In genomic region chr7:17871815-17872533, GRCh38 we compare ENCODE assay signal across 24 cellular contexts.
DNase-seq lines count a peak whose midpoint lies in the region; ATAC-seq, FAIRE-seq and TF ChIP-seq lines count a peak whose summit lies in the region.
"Had no signal": no experiment of that assay in that cellular context is flagged by ENCODE, and none has a peak within 500 bp of the region (broad histone marks: within the 10 kb centered on the region; RNA-seq: fewer than 3 reads in every experiment).

No MANE protein-coding gene starts in this region.

- peaks cover 85% of the 10 kb centered on the region for H3K36me3 Mint-ChIP-seq in activated T-cell treated with anti-CD3 and anti-CD28 coated beads, Interleukin-2, amount 50 U/mL, for 24 hours (ENCODE audit: low read depth)
- H3K36me3 Mint-ChIP-seq in T-helper 2 cell treated with Interferon-gamma antibody and Interleukin-4, amounts not matched to agents 5 μg/mL and 100 μg/mL, for 36 hours (ENCODE audit: low read depth) = peaks cover 50% of the 10 kb centered on the region
- H3K36me3 Mint-ChIP-seq in naive thymus-derived CD8-positive, alpha-beta T cell = peaks cover 30 to 81% (median 52%) of the 10 kb centered on the region in 3 donors

- no peak overlapping the region for H3K4me2 ChIP-seq in osteoblast (ENCODE audit: insufficient read depth, low read length)

- TF ChIP-seq POLR2A in GM12891 (IDR thresholded peaks at IDR 0.05; ENCODE audit: low read depth, low read length) = no peak

- peaks cover 19% of the 10 kb centered on the region for H3K36me3 ChIP-seq in osteoblast (ENCODE audit: insufficient read depth, low read length)

- TF ChIP-seq CTCF in osteoblast (IDR thresholded peaks at IDR 0.05; ENCODE audit: extremely low read depth, low read depth, low read length) = no peak

- no peak overlapping the region for H3K4me3 Mint-ChIP-seq in activated T-cell treated with anti-CD3 and anti-CD28 coated beads, Interleukin-2, amount 50 U/mL, for 24 hours
- no peak overlapping the region for H3K4me3 Mint-ChIP-seq in T-helper 2 cell treated with Interferon-gamma antibody and Interleukin-4, amounts not matched to agents 5 μg/mL and 100 μg/mL, for 36 hours
- no peak overlapping the region for H3K4me3 Mint-ChIP-seq in naive thymus-derived CD8-positive, alpha-beta T cell
- H3K4me3 Mint-ChIP-seq: H9, HFFc6, IgD-negative memory B cell had no signal

- no peaks in the 10 kb centered on the region for H3K79me2 ChIP-seq in osteoblast (ENCODE audit: insufficient read depth, low read length)

- peak overlapping the region; percentile 42 for H3K27ac Mint-ChIP-seq in activated T-cell treated with anti-CD3 and anti-CD28 coated beads, Interleukin-2, amount 50 U/mL, for 24 hours
- H3K27ac Mint-ChIP-seq in T-helper 2 cell treated with Interferon-gamma antibody and Interleukin-4, amounts not matched to agents 5 μg/mL and 100 μg/mL, for 36 hours = peak overlapping the region; percentile 39
- no peak overlapping the region for H3K27ac Mint-ChIP-seq in naive thymus-derived CD8-positive, alpha-beta T cell
- H3K27ac Mint-ChIP-seq: HFFc6 had no signal

- no peaks in the 10 kb centered on the region for H3K27me3 Mint-ChIP-seq in activated T-cell treated with anti-CD3 and anti-CD28 coated beads, Interleukin-2, amount 50 U/mL, for 24 hours
- no peaks in the 10 kb centered on the region for H3K27me3 Mint-ChIP-seq in T-helper 2 cell treated with Interferon-gamma antibody and Interleukin-4, amounts not matched to agents 5 μg/mL and 100 μg/mL, for 36 hours (ENCODE audit: low read depth)
- H3K27me3 Mint-ChIP-seq in naive thymus-derived CD8-positive, alpha-beta T cell = no peaks in the 10 kb centered on the region
- H3K27me3 Mint-ChIP-seq: IgD-negative memory B cell had no signal

- H3K27ac ChIP-seq in osteoblast (ENCODE audit: low read depth, low read length) = no peak overlapping the region
- H3K27ac ChIP-seq: C4-2B had no signal

- DNase-seq in activated T-cell treated with anti-CD3 and anti-CD28 coated beads, Interleukin-2, amount 50 U/mL, for 24 hours = no peak
- DNase-seq in activated T-cell treated with anti-CD3 and anti-CD28 coated beads, Interleukin-2, amount 50 U/mL, for 1 hour = no peak
- no peak for DNase-seq in GM12891 (ENCODE audit: insufficient read length, low spot score)
- no peak for DNase-seq in T-helper 2 cell treated with Interferon-gamma antibody and Interleukin-4, amounts not matched to agents 5 μg/mL and 100 μg/mL, for 36 hours (ENCODE audit: low spot score)
- DNase-seq in osteoblast (ENCODE audit: insufficient read length, low spot score, missing footprints) = peak; percentile 6
- DNase-seq in stimulated activated CD4-positive, alpha-beta T cell treated with anti-CD3 and anti-CD28 coated beads, Interleukin-1b, Interleukin-23, amount 100 ng/mL, for 48 hours = no peak
- DNase-seq in naive thymus-derived CD8-positive, alpha-beta T cell = no peak
- DNase-seq in H4 (ENCODE audit: low spot score) = no peak
- DNase-seq: DMS53, GDM1, H9, HFFc6, MV-4-11, NCI-H1694, NCI-H2081, NCI-H2171 treated with DMSO at 0.1 percent for 48 hours, NCI-H446, NCI-H526, PC-3, RPMI8226, SHP77 had no signal

- H2AFZ ChIP-seq in osteoblast (ENCODE audit: low read length) = no peak overlapping the region

- peak; percentile 5 for FAIRE-seq in GM12891 (lab: Jason Lieb, UNC)
- FAIRE-seq: A204.1 had no signal

- ATAC-seq in naive thymus-derived CD8-positive, alpha-beta T cell = no peak
- ATAC-seq: PC-3 had no signal

- no peaks in the 10 kb centered on the region for H3K9me3 ChIP-seq in osteoblast (ENCODE audit: low read depth, low read length)

- H4K20me1 ChIP-seq in osteoblast (ENCODE audit: insufficient read depth, low read length) = no peaks in the 10 kb centered on the region

- POLR2A ChIA-PET in naive thymus-derived CD8-positive, alpha-beta T cell (lab: Charles Lee) = no interaction called here

- H3K4me1 Mint-ChIP-seq in activated T-cell treated with anti-CD3 and anti-CD28 coated beads, Interleukin-2, amount 50 U/mL, for 24 hours (ENCODE audit: low read depth) = peaks cover 16% of the 10 kb centered on the region
- peaks cover 13% of the 10 kb centered on the region for H3K4me1 Mint-ChIP-seq in T-helper 2 cell treated with Interferon-gamma antibody and Interleukin-4, amounts not matched to agents 5 μg/mL and 100 μg/mL, for 36 hours (ENCODE audit: low read depth)
- no peaks in the 10 kb centered on the region for H3K4me1 Mint-ChIP-seq in naive thymus-derived CD8-positive, alpha-beta T cell
- H3K4me1 Mint-ChIP-seq: IgD-negative memory B cell had no signal

- H3K4me1 ChIP-seq in osteoblast (ENCODE audit: insufficient read depth, low read length) = no peaks in the 10 kb centered on the region

- H3K9me3 Mint-ChIP-seq in activated T-cell treated with anti-CD3 and anti-CD28 coated beads, Interleukin-2, amount 50 U/mL, for 24 hours = peaks cover 2% of the 10 kb centered on the region
- peaks cover 6% of the 10 kb centered on the region for H3K9me3 Mint-ChIP-seq in T-helper 2 cell treated with Interferon-gamma antibody and Interleukin-4, amounts not matched to agents 5 μg/mL and 100 μg/mL, for 36 hours
- H3K9me3 Mint-ChIP-seq in naive thymus-derived CD8-positive, alpha-beta T cell = no peaks in the 10 kb centered on the region
- H3K9me3 Mint-ChIP-seq: H9, HFFc6, IgD-negative memory B cell had no signal

- no peak overlapping the region for H3K4me3 ChIP-seq in osteoblast (ENCODE audit: insufficient read depth, low read length)

- no peaks in the 10 kb centered on the region for H3K27me3 ChIP-seq in osteoblast (ENCODE audit: insufficient read depth, low read length)

TF ChIP-seq in GM12891, 5 proteins besides CTCF, POLR2A, EP300 and RAD21:
- TF ChIP-seq POLR2AphosphoS5 (IDR thresholded peaks at IDR 0.05; ENCODE audit: low read depth, low read length) (no peak), TAF1 (IDR thresholded peaks at IDR 0.05; ENCODE audit: low read depth, low read length) (no peak), SPI1 (IDR thresholded peaks at IDR 0.05; ENCODE audit: low read depth, low read length) (no peak), PAX5 (IDR thresholded peaks at IDR 0.05; ENCODE audit: insufficient read depth, low read length, severe bottlenecking) (no peak), POU2F2 (IDR thresholded peaks at IDR 0.05; ENCODE audit: low read depth, low read length) (no peak)

Comparison
In these comparisons a context has a peak if more than half of its experiments do, and no peak if none do; other contexts are left out.
1. H3K27ac Mint-ChIP-seq: peak in activated T-cell treated with anti-CD3 and anti-CD28 coated beads, Interleukin-2, amount 50 U/mL, for 24 hours (single experiment) and T-helper 2 cell treated with Interferon-gamma antibody and Interleukin-4, amounts not matched to agents 5 μg/mL and 100 μg/mL, for 36 hours (single experiment); none in naive thymus-derived CD8-positive, alpha-beta T cell (0 of 10).